In the genomic region with DNA sequence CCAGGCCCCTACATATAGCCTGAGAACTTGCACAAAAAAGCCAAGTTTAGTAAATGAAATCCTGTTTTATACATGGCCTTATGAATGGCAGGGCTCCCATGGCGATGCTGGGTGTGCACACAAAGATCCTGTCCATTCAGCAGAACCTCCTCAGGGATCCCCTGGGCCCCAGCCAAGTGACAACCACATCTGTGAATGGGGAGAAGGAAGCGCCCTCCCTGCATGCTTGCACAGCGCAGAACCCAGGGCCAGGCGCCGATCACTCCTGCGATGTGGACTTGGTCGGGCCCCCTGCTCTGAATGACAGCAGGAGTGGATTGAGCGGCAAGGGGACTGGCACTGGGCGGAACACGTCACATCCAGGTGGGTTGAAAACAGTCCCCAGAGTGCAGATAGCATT, we compare ENCODE assay signal across 1 cellular context.
TF ChIP-seq lines count a peak whose summit lies in the region.

No MANE protein-coding gene starts in this region.

TF ChIP-seq in IMR-90, 13 proteins besides CTCF, POLR2A, EP300 and RAD21:
- TF ChIP-seq CHD1 (IDR thresholded peaks at IDR 0.05; ENCODE audit: low read depth, low read length) (no peak), NFE2L2 (IDR thresholded peaks at IDR 0.05; ENCODE audit: low read depth, low read length) (no peak), CEBPB (IDR thresholded peaks at IDR 0.05; ENCODE audit: low read depth, low read length) (no peak), RFX5 (IDR thresholded peaks at IDR 0.05; ENCODE audit: low read depth, low read length) (no peak), MAZ (IDR thresholded peaks at IDR 0.05; ENCODE audit: borderline replicate concordance, low read depth, low read length) (no peak), FOS (IDR thresholded peaks at IDR 0.05; ENCODE audit: low read depth, low read length) (no peak), MAFK (IDR thresholded peaks at IDR 0.05; ENCODE audit: low read depth, low read length) (no peak)
- TF ChIP-seq, protein P1, sequence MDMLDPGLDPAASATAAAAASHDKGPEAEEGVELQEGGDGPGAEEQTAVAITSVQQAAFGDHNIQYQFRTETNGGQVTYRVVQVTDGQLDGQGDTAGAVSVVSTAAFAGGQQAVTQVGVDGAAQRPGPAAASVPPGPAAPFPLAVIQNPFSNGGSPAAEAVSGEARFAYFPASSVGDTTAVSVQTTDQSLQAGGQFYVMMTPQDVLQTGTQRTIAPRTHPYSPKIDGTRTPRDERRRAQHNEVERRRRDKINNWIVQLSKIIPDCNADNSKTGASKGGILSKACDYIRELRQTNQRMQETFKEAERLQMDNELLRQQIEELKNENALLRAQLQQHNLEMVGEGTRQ (IDR thresholded peaks at IDR 0.05; ENCODE audit: low read depth, low read length): no peak
